21 cellular contexts compared by ENCODE assay signal in genomic region chr2:86661333-86661732, GRCh38.
A peak's percentile ranks its signal among the peaks of the same experiment; 100 is the strongest.
DNase-seq lines count a peak whose midpoint lies in the region; ATAC-seq and TF ChIP-seq lines count a peak whose summit lies in the region.
"Had no signal": no experiment of that assay in that cellular context is flagged by ENCODE, and none has a peak within 500 bp of the region (broad histone marks: within the 10 kb centered on the region; RNA-seq: fewer than 3 reads in every experiment).

No MANE protein-coding gene starts in this region.

- DNase-seq in NCI-H146 (lab: John Stamatoyannopoulos, UW) (peak; percentile 23), NCI-H146 treated with DMSO at 0.1 percent for 48 hours (lab: John Stamatoyannopoulos, UW; ENCODE audit: unreplicated experiment) (no peak), ELR (ENCODE audit: low read depth) (peak; percentile 4), OCI-M1 (lab: John Stamatoyannopoulos, UW) (peak; percentile 20), fibroblast of pulmonary artery (ENCODE audit: low read depth) (peak; percentile 5), SHP77 treated with DMSO at 0.1 percent for 48 hours (lab: John Stamatoyannopoulos, UW) (no peak), NCI-H187 treated with DMSO at 0.1 percent for 48 hours (lab: John Stamatoyannopoulos, UW) (no peak)
- DNase-seq: activated B cell treated with CpG ODN at 0.5 μM for 24 hours; caudate nucleus; DMS79 treated with DMSO at 0.1 percent for 48 hours; glutamatergic neuron; H7; NCI-H1092 treated with DMSO at 0.1 percent for 48 hours; NCI-H2227 treated with DMSO at 0.1 percent for 48 hours; stimulated activated CD4-positive, alpha-beta T cell treated with anti-CD3 and anti-CD28 coated beads, Interleukin-15, amount 100 ng/mL, for 24 hours had no signal

- TF ChIP-seq CTCF in fibroblast of pulmonary artery (IDR thresholded peaks at IDR 0.05; ENCODE audit: low read length, missing control alignments) = no peak

- no peak overlapping the region for H3K4me3 ChIP-seq in fibroblast of pulmonary artery (replicated peaks; ENCODE audit: low read depth, low read length)
- H3K4me3 ChIP-seq: right atrium auricular region, SJCRH30 had no signal

- ATAC-seq in GM18858 (IDR thresholded peaks at IDR 0.05; ENCODE audit: unreplicated experiment) = no peak
- ATAC-seq: activated T-helper 17 cell treated with anti-CD3 and anti-CD28 coated beads, Interleukin-2, amount 50 U/mL, for 72 hours; esophagus mucosa; stimulated activated effector memory CD8-positive, alpha-beta T cell treated with anti-CD3 and anti-CD28 coated beads, Interleukin-12 subunit alpha, Interleukin-12 subunit beta, amount 100 ng/mL, for 72 hours had no signal

Comparison
In these comparisons a context has a peak if more than half of its experiments do, and no peak if none do; other contexts are left out.
1. DNase-seq: peak in NCI-H146 (single experiment), ELR (single experiment), OCI-M1 (single experiment) and fibroblast of pulmonary artery (single experiment); none in NCI-H146 treated with DMSO at 0.1 percent for 48 hours (single experiment), SHP77 treated with DMSO at 0.1 percent for 48 hours (single experiment) and NCI-H187 treated with DMSO at 0.1 percent for 48 hours (single experiment).